In genomic region chr4:54661156-54661555, GRCh38 we compare ENCODE assay signal across 15 cellular contexts. TPM values are rescaled to one million over a fixed set of nuclear protein-coding genes. Genes with fewer than 3 reads are reported as not detected.
DNase-seq lines count a peak whose midpoint lies in the region; ATAC-seq, FAIRE-seq and TF ChIP-seq lines count a peak whose summit lies in the region.
"Had no signal": no experiment of that assay in that cellular context is flagged by ENCODE, and none has a peak within 500 bp of the region (broad histone marks: within the 10 kb centered on the region; RNA-seq: fewer than 3 reads in every experiment).

No MANE protein-coding gene starts in this region.

- H2AFZ ChIP-seq in IMR-90 (replicated peaks; ENCODE audit: low read length, poor library complexity): no peak overlapping the region

- DNase-seq in AG10803 (ENCODE audit: low read depth) (peak; percentile 92), IMR-90 (peak; percentile 39), breast epithelium (ENCODE audit: low spot score in 2 of 2) (no peak), hepatic stellate cell (ENCODE audit: low spot score) (peak; percentile 18), kidney (no peak)
- DNase-seq in activated T-cell treated with anti-CD3 and anti-CD28 coated beads, Interleukin-2, amount 50 U/mL, for 24 hours: no peak
- DNase-seq: activated CD4-positive, alpha-beta T cell treated with anti-CD3 and anti-CD28 coated beads for 36 hours; activated naive CD8-positive, alpha-beta T cell treated with anti-CD3 and anti-CD28 coated beads, Interleukin-2, amount 50 U/mL, for 24 hours; NCI-H446 treated with DMSO at 0.1 percent for 48 hours; posterior cingulate gyrus; T-helper 17 cell had no signal

- peak overlapping the region; percentile 56; the same call in 1 of the 2 replicates for H3K56ac ChIP-seq in IMR-90 (ENCODE audit: extremely low read depth, insufficient read depth, low read length)

- peaks cover 4% of the 10 kb centered on the region; the same call in 1 of the 2 replicates for H4K20me1 ChIP-seq in IMR-90 (ENCODE audit: insufficient read depth, low read length)

- H3K4me3 ChIP-seq in AG10803 (ENCODE audit: low read length): no peak overlapping the region
- no peak overlapping the region for H3K4me3 ChIP-seq in IMR-90 (ENCODE audit: insufficient read depth, low read depth, low read length)
- H3K4me3 ChIP-seq in breast epithelium: peak overlapping the region in 2 of 3 donors; percentile 68 to 76
- H3K4me3 ChIP-seq in kidney (ENCODE audit: low read length in 2 of 2): no peak overlapping the region

- POLR2A ChIA-PET in IMR-90 (lab: Charles Lee; ENCODE audit: unreplicated experiment): interaction anchor here (0.8 kb wide), 1 partner anchor 18 kb away, joined by 3 read pairs; no protein-coding TSS in a partner anchor

- dilution Hi-C loops in IMR-90 (cut with HindIII; ENCODE audit: low sequenced_read_pairs, unreplicated experiment): no loop called here

- H2AK9ac ChIP-seq in IMR-90 (replicated peaks; ENCODE audit: low read depth, low read length, poor library complexity): no peak overlapping the region

- peak overlapping the region; percentile 63; the same call in 1 of the 3 replicates for H2BK15ac ChIP-seq in IMR-90 (ENCODE audit: low read depth, low read length)

- H3K9me3 ChIP-seq in IMR-90 (ENCODE audit: control insufficient read depth, insufficient read depth, low read length) (no peaks in the 10 kb centered on the region), breast epithelium (no peaks in the 10 kb centered on the region), kidney (ENCODE audit: control insufficient read depth in 1 of 2, low read length in 2 of 2) (no peaks in the 10 kb centered on the region)
- H3K9me3 ChIP-seq: gastroesophageal sphincter had no signal

- no peaks in the 10 kb centered on the region for H3K36me3 Mint-ChIP-seq in activated T-cell treated with anti-CD3 and anti-CD28 coated beads, Interleukin-2, amount 50 U/mL, for 24 hours (ENCODE audit: low read depth)

- TF ChIP-seq POLR2A in IMR-90 (IDR thresholded peaks at IDR 0.05; ENCODE audit: low read depth, low read length) (no peak), breast epithelium (IDR thresholded peaks at IDR 0.05) (no peak)

- H3K27me3 ChIP-seq in IMR-90 (ENCODE audit: control insufficient read depth, insufficient read depth, low read length) (peaks cover 15% of the 10 kb centered on the region), breast epithelium (peaks cover 0 to 5% of the 10 kb centered on the region in 2 donors)

- intact Hi-C loops in IMR-90 (cut with micrococcal nuclease): loop anchor here (5.0 kb wide), 1 partner anchor 279 kb away; no protein-coding TSS in a partner anchor
- intact Hi-C loops in breast epithelium (cut with DNase I; ENCODE audit: low total_unique reads): loop anchor here (10.0 kb wide), 1 partner anchor 1946 kb away; no protein-coding TSS in a partner anchor
- intact Hi-C loops in kidney (cut with DNase I): no loop called here

- no peak overlapping the region for H3K27ac Mint-ChIP-seq in activated T-cell treated with anti-CD3 and anti-CD28 coated beads, Interleukin-2, amount 50 U/mL, for 24 hours
- H3K27ac Mint-ChIP-seq: activated CD4-positive, alpha-beta T cell treated with anti-CD3 and anti-CD28 coated beads for 36 hours; activated naive CD8-positive, alpha-beta T cell treated with anti-CD3 and anti-CD28 coated beads, Interleukin-2, amount 50 U/mL, for 24 hours; dendritic cell treated with granulocyte-macrophage colony-stimulating factor and Interleukin-4, amounts not matched to agents 40 ng/mL and 50 ng/mL, for 4 days; T-helper 17 cell had no signal

- peak overlapping the region; percentile 81 for H3K18ac ChIP-seq in IMR-90 (ENCODE audit: low read depth, low read length)

- no peaks in the 10 kb centered on the region for H3K9me3 Mint-ChIP-seq in activated T-cell treated with anti-CD3 and anti-CD28 coated beads, Interleukin-2, amount 50 U/mL, for 24 hours
- H3K9me3 Mint-ChIP-seq: activated naive CD8-positive, alpha-beta T cell treated with anti-CD3 and anti-CD28 coated beads, Interleukin-2, amount 50 U/mL, for 24 hours; dendritic cell treated with granulocyte-macrophage colony-stimulating factor and Interleukin-4, amounts not matched to agents 40 ng/mL and 50 ng/mL, for 4 days had no signal

- peak overlapping the region; percentile 64; the same call in 1 of the 2 replicates for H4K91ac ChIP-seq in IMR-90 (ENCODE audit: insufficient read depth, low read depth, low read length)

- peaks cover 76% of the 10 kb centered on the region for H3K27me3 Mint-ChIP-seq in activated T-cell treated with anti-CD3 and anti-CD28 coated beads, Interleukin-2, amount 50 U/mL, for 24 hours

- H2AK5ac ChIP-seq in IMR-90 (ENCODE audit: low read depth, low read length): peak overlapping the region; percentile 75; the same call in 1 of the 2 replicates

- peak overlapping the region; percentile 42; the same call in 1 of the 2 replicates for H3K14ac ChIP-seq in IMR-90 (replicated peaks; ENCODE audit: low read depth, low read length)

- peak overlapping the region; percentile 51 for H2BK20ac ChIP-seq in IMR-90 (ENCODE audit: low read depth, low read length)

- peak overlapping the region; percentile 42 to 57; a peak in 3 of 4 replicates for H4K8ac ChIP-seq in IMR-90 (ENCODE audit: low read depth in 2 of 2, low read length in 2 of 2)

- FAIRE-seq in kidney (lab: Jason Lieb, UNC): no peak

- H3K23ac ChIP-seq in IMR-90 (ENCODE audit: low read depth, low read length): peak overlapping the region; percentile 50; the same call in 1 of the 2 replicates

- H3K36me3 ChIP-seq in IMR-90 (ENCODE audit: control insufficient read depth, insufficient read depth, low read length) (no peaks in the 10 kb centered on the region), breast epithelium (no peaks in the 10 kb centered on the region), kidney (ENCODE audit: control insufficient read depth in 1 of 2, insufficient read depth in 2 of 2, low read length in 2 of 2) (no peaks in the 10 kb centered on the region)
- H3K36me3 ChIP-seq: gastroesophageal sphincter had no signal

- peaks cover 7% of the 10 kb centered on the region for H3K9me1 ChIP-seq in IMR-90 (ENCODE audit: insufficient read depth, low read length)

- peaks cover 21% of the 10 kb centered on the region for H3K4me1 Mint-ChIP-seq in activated T-cell treated with anti-CD3 and anti-CD28 coated beads, Interleukin-2, amount 50 U/mL, for 24 hours (ENCODE audit: low read depth)

- H3K27ac ChIP-seq in IMR-90 (ENCODE audit: insufficient read depth, low read length): peak overlapping the region; percentile 94
- H3K27ac ChIP-seq in breast epithelium: peak overlapping the region; percentile 1 to 38
- no peak overlapping the region for H3K27ac ChIP-seq in kidney (ENCODE audit: low read depth in 2 of 2, low read length in 2 of 2)

- H2BK5ac ChIP-seq in IMR-90 (ENCODE audit: low read depth, low read length, poor library complexity, severe bottlenecking): peak overlapping the region; percentile 73

- WGBS in IMR-90 (ENCODE audit: extremely low coverage in 2 of 2, insufficient read length in 1 of 2), 2 experiments: 77% methylated on average over 2 of the region's 5 CpGs; no CpG with 5 or more reads in 1 of the 2 experiments

- CTCF ChIA-PET in IMR-90 (lab: Yijun Ruan, JAX): interaction anchor here (1.0 to 1.4 kb wide), 2 partner anchors 225 to 299 kb away, joined by 4 to 6 read pairs; no protein-coding TSS in a partner anchor

- in situ Hi-C loops in IMR-90 (cut with MboI; ENCODE audit: low sequenced_read_pairs): no loop called here

- ATAC-seq in IMR-90 (ENCODE audit: low read depth): no peak
- no peak for ATAC-seq in GM21717 (IDR thresholded peaks at IDR 0.05; ENCODE audit: unreplicated experiment)
- ATAC-seq in GM21825 (IDR thresholded peaks at IDR 0.05; ENCODE audit: unreplicated experiment): no peak
- ATAC-seq: activated CD4-positive, alpha-beta T cell treated with anti-CD3 and anti-CD28 coated beads for 36 hours; activated naive CD8-positive, alpha-beta T cell treated with anti-CD3 and anti-CD28 coated beads, Interleukin-2, amount 50 U/mL, for 24 hours; gastroesophageal sphincter; T-helper 17 cell had no signal

- peaks cover 18 to 40% of the 10 kb centered on the region in 2 experiments; a peak in 3 of 4 replicates for H3K79me1 ChIP-seq in IMR-90 (ENCODE audit: low read depth in 1 of 2, low read length in 2 of 2)

- no peak for TF ChIP-seq RAD21 in IMR-90 (IDR thresholded peaks at IDR 0.05; ENCODE audit: low read length)

- TF ChIP-seq CTCF in AG10803 (conservative IDR thresholded peaks at IDR 0.05; ENCODE audit: low read length) (no peak), IMR-90 (conservative IDR thresholded peaks at IDR 0.05; ENCODE audit: low read depth, low read length) (no peak), breast epithelium (IDR thresholded peaks at IDR 0.05) (no peak), kidney (IDR thresholded peaks at IDR 0.05; ENCODE audit: borderline replicate concordance, extremely low read depth, insufficient read depth) (no peak)

- H3K4ac ChIP-seq in IMR-90 (ENCODE audit: low read depth, low read length): peak overlapping the region; percentile 87

- peak overlapping the region; percentile 45; the same call in 1 of the 2 replicates for H4K5ac ChIP-seq in IMR-90 (ENCODE audit: low read depth, low read length)

- H3K4me3 Mint-ChIP-seq in activated T-cell treated with anti-CD3 and anti-CD28 coated beads, Interleukin-2, amount 50 U/mL, for 24 hours: no peak overlapping the region
- H3K4me3 Mint-ChIP-seq: activated CD4-positive, alpha-beta T cell treated with anti-CD3 and anti-CD28 coated beads for 36 hours; activated naive CD8-positive, alpha-beta T cell treated with anti-CD3 and anti-CD28 coated beads, Interleukin-2, amount 50 U/mL, for 24 hours; dendritic cell treated with granulocyte-macrophage colony-stimulating factor and Interleukin-4, amounts not matched to agents 40 ng/mL and 50 ng/mL, for 4 days; T-helper 17 cell had no signal

- H2BK120ac ChIP-seq in IMR-90 (ENCODE audit: low read depth, low read length): peak overlapping the region; percentile 83

- H3K9ac ChIP-seq in IMR-90 (ENCODE audit: low read depth, low read length) (no peak overlapping the region), kidney (ENCODE audit: low read length in 2 of 2) (no peak overlapping the region)

- H3K4me1 ChIP-seq in IMR-90 (ENCODE audit: control insufficient read depth, insufficient read depth, low read length): peaks cover 16% of the 10 kb centered on the region
- peaks cover 5 to 8% of the 10 kb centered on the region in 2 donors for H3K4me1 ChIP-seq in breast epithelium
- H3K4me1 ChIP-seq in kidney (ENCODE audit: control insufficient read depth in 1 of 2, insufficient read depth in 1 of 2, low read depth in 1 of 2, low read length in 2 of 2): peaks cover 3 to 8% of the 10 kb centered on the region in 2 donors

- H3K4me2 ChIP-seq in IMR-90 (ENCODE audit: low read depth, low read length): peak overlapping the region; percentile 24; the same call in 1 of the 2 replicates

- BruUV-seq in IMR-90 (replicated peaks; lab: Mats Ljungman, UMichigan): no TSS peak

TF ChIP-seq in IMR-90, 13 proteins besides CTCF, POLR2A, EP300 and RAD21 (continues in another document):
- no peak for TF ChIP-seq NFE2L2 (IDR thresholded peaks at IDR 0.05; ENCODE audit: low read depth, low read length)

RNA-seq across cellular contexts. Expression of gene KIT, which starts 3.4 kb away (rescaled TPM):
- total RNA-seq in IMR-90 (2012; rRNA removed): 5.9 and 6.9 TPM in 2 replicates
- polyA plus RNA-seq in IMR-90 (2012; rRNA removed): 2.9 and 3.3 TPM in 2 replicates
- polyA plus RNA-seq in IMR-90 (2012; cell fraction: cytosol; rRNA removed): 4.5 and 4.9 TPM in 2 replicates
- 11.2 and 13.0 TPM in 2 replicates for polyA plus RNA-seq in IMR-90 (2012; cell fraction: nucleus; rRNA removed; ENCODE audit: low replicate concordance)
- 100 to 1,000 TPM in 1 of 3 donors, 10 to 100 TPM in 2; 23.2 to 297 (median 75.4) TPM for total RNA-seq in breast epithelium
- 38.1 TPM for total RNA-seq in kidney
- polyA plus RNA-seq in kidney (ENCODE audit: insufficient read depth, low read depth, low replicate concordance): 7.7 TPM
- total RNA-seq: activated CD4-positive, alpha-beta T cell treated with anti-CD3 and anti-CD28 coated beads for 36 hours had no signal

Comparison
In these comparisons a context has a peak if more than half of its experiments do, and no peak if none do; other contexts are left out.
1. DNase-seq: peak in AG10803 (single experiment), IMR-90 (single experiment) and hepatic stellate cell (single experiment); none in breast epithelium (0 of 2), activated T-cell treated with anti-CD3 and anti-CD28 coated beads, Interleukin-2, amount 50 U/mL, for 24 hours (single experiment) and kidney (single experiment).
2. H3K4me3 ChIP-seq: peak in breast epithelium (2 of 3); none in AG10803 (single experiment), IMR-90 (single experiment) and kidney (0 of 2).
3. H3K27ac ChIP-seq: peak in IMR-90 (single experiment) and breast epithelium (2 of 2); none in kidney (0 of 2).